ENCODE assay signal across 23 cellular contexts in the genomic region with DNA sequence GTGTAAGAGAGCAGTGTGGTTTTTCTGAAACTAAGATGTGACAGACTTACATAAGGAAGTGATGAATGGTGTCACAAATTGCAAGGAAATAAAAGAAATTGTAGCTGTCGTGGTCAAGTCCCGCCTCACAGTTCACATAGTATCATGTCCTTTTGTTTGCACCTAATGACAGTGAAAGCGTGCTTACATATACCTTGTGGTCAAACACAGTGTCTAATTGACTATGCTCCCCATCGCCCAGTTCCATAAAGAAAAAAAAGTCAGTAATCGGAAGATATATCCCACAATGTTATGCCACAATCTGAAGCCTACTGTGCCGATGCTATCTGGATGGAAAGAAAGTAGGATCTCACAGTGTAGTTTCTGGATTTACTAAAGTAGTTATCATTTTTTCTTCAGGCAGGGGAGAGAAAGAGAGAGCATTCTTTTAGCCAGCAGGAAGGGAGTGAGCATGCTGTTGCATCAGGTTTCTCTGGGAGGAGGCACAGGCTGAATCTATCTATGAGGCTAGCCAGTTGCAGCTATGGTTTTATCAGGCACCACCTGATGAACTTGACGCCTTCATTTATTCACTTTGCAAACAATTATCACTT. TPM values are rescaled to one million over a fixed set of nuclear protein-coding genes. Genes with fewer than 3 reads are reported as not detected.
DNase-seq lines count a peak whose midpoint lies in the region; ATAC-seq and TF ChIP-seq lines count a peak whose summit lies in the region.
"Had no signal": no experiment of that assay in that cellular context is flagged by ENCODE, and none has a peak within 500 bp of the region (broad histone marks: within the 10 kb centered on the region; RNA-seq: fewer than 3 reads in every experiment).

No MANE protein-coding gene starts in this region.

- H4K20me1 ChIP-seq in GM23338 (replicated peaks; ENCODE audit: insufficient read depth): no peaks in the 10 kb centered on the region

- H3K36me3 Mint-ChIP-seq in GM23338 (ENCODE audit: low read depth): peaks cover 4% of the 10 kb centered on the region; the same call in 1 of the 3 replicates
- H3K36me3 Mint-ChIP-seq: IgD-negative memory B cell had no signal

- ATAC-seq in GM23338: no peak
- ATAC-seq in sciatic nerve: no peak
- no peak for ATAC-seq in HG02642 (IDR thresholded peaks at IDR 0.05; ENCODE audit: poor library complexity, unreplicated experiment)
- ATAC-seq: lower lobe of right lung had no signal

- H3K27me3 Mint-ChIP-seq in GM23338 (ENCODE audit: insufficient read depth, low read depth, poor library complexity): no peaks in the 10 kb centered on the region
- H3K27me3 Mint-ChIP-seq: IgD-negative memory B cell had no signal

- H3K4me1 ChIP-seq in GM23338 (ENCODE audit: insufficient read depth): peaks cover 26% of the 10 kb centered on the region
- H3K4me1 ChIP-seq: lower lobe of right lung had no signal

- H3K4me1 Mint-ChIP-seq in GM23338: peaks cover 21% of the 10 kb centered on the region
- H3K4me1 Mint-ChIP-seq: neural crest cell had no signal

- H2AFZ ChIP-seq in GM23338: peak overlapping the region; percentile 64; the same call in 1 of the 2 replicates

- TF ChIP-seq CTCF in GM23338 (conservative IDR thresholded peaks at IDR 0.05; ENCODE audit: low read depth in 2 of 2) (no peak), fibroblast of the aortic adventitia (IDR thresholded peaks at IDR 0.05; ENCODE audit: insufficient read depth, low read length) (no peak)

- H3K36me3 ChIP-seq in GM23338 (ENCODE audit: insufficient read depth): peaks cover 6% of the 10 kb centered on the region; the same call in 1 of the 2 replicates
- H3K36me3 ChIP-seq: lower lobe of right lung, tibial nerve had no signal

- H3K27ac ChIP-seq in GM23338 (ENCODE audit: low read depth): no peak overlapping the region
- H3K27ac ChIP-seq: C4-2B, dorsolateral prefrontal cortex, lower lobe of right lung, tibial nerve had no signal

- H3K27me3 ChIP-seq in GM23338 (ENCODE audit: insufficient read depth): no peaks in the 10 kb centered on the region
- H3K27me3 ChIP-seq: tibial nerve had no signal

- H3K9me2 ChIP-seq in GM23338 (ENCODE audit: insufficient read depth): peaks cover 5% of the 10 kb centered on the region; the same call in 1 of the 2 replicates

- no peaks in the 10 kb centered on the region for H3K79me2 ChIP-seq in GM23338 (replicated peaks; ENCODE audit: insufficient read depth)

- H3K4me3 Mint-ChIP-seq in GM23338: no peak overlapping the region
- H3K4me3 Mint-ChIP-seq: activated T-helper 1 cell treated with anti-CD3 and anti-CD28 coated beads, Interleukin-12 subunit alpha, Interleukin-12 subunit beta, Interleukin-2, Interleukin-4 antibody, amounts not matched to agents 30 ng/mL and 10 ng/mL and 1 ng/mL, durations not matched to agents 14 hours and 24 hours and 36 hours; IgD-negative memory B cell; neural crest cell had no signal

- intact Hi-C loops in sciatic nerve (cut with DNase I): no loop called here

- no peaks in the 10 kb centered on the region for H3F3A ChIP-seq in GM23338 (replicated peaks; ENCODE audit: low read depth)

- H3K4me3 ChIP-seq in GM23338 (no peak overlapping the region), fibroblast of the aortic adventitia (ENCODE audit: low read depth, low read length) (no peak overlapping the region)
- H3K4me3 ChIP-seq: dorsolateral prefrontal cortex, lower lobe of right lung, tibial nerve had no signal

- no peak overlapping the region for H3K27ac Mint-ChIP-seq in GM23338
- H3K27ac Mint-ChIP-seq: activated T-helper 1 cell treated with anti-CD3 and anti-CD28 coated beads, Interleukin-12 subunit alpha, Interleukin-12 subunit beta, Interleukin-2, Interleukin-4 antibody, amounts not matched to agents 30 ng/mL and 10 ng/mL and 1 ng/mL, durations not matched to agents 14 hours and 24 hours and 36 hours had no signal

- H3K9me3 Mint-ChIP-seq in GM23338: peaks cover 6% of the 10 kb centered on the region; the same call in 2 of the 3 replicates
- H3K9me3 Mint-ChIP-seq: activated T-helper 1 cell treated with anti-CD3 and anti-CD28 coated beads, Interleukin-12 subunit alpha, Interleukin-12 subunit beta, Interleukin-2, Interleukin-4 antibody, amounts not matched to agents 30 ng/mL and 10 ng/mL and 1 ng/mL, durations not matched to agents 14 hours and 24 hours and 36 hours; IgD-negative memory B cell; neural crest cell had no signal

- DNase-seq in EH (ENCODE audit: low read depth): peak; percentile 9
- no peak for DNase-seq in GM23338 (ENCODE audit: low spot score)
- peak; percentile 6 for DNase-seq in UCSD-AML1 (lab: John Stamatoyannopoulos, UW; ENCODE audit: unreplicated experiment)
- peak; percentile 58 for DNase-seq in fibroblast of the aortic adventitia (ENCODE audit: low read depth)
- no peak for DNase-seq in NCI-H187 (lab: John Stamatoyannopoulos, UW)
- no peak for DNase-seq in sciatic nerve (ENCODE audit: low spot score)
- DNase-seq in iPS-NIHi7 (ENCODE audit: extremely low spot score): no peak
- DNase-seq: activated CD4-positive, alpha-beta T cell treated with anti-CD3 and anti-CD28 coated beads, Interleukin-2, amount 50 U/mL, for 1 hour; dorsolateral prefrontal cortex; EL; lower lobe of right lung; NCI-H1417; stimulated activated CD4-positive, alpha-beta T cell treated with anti-CD3 and anti-CD28 coated beads, Interleukin-2, amount 100 ng/mL, for 24 hours; T-helper 2 cell had no signal

- H3K4me2 ChIP-seq in GM23338: no peak overlapping the region

TF ChIP-seq in GM23338, 12 proteins besides CTCF, POLR2A, EP300 and RAD21:
- TF ChIP-seq, protein P1, sequence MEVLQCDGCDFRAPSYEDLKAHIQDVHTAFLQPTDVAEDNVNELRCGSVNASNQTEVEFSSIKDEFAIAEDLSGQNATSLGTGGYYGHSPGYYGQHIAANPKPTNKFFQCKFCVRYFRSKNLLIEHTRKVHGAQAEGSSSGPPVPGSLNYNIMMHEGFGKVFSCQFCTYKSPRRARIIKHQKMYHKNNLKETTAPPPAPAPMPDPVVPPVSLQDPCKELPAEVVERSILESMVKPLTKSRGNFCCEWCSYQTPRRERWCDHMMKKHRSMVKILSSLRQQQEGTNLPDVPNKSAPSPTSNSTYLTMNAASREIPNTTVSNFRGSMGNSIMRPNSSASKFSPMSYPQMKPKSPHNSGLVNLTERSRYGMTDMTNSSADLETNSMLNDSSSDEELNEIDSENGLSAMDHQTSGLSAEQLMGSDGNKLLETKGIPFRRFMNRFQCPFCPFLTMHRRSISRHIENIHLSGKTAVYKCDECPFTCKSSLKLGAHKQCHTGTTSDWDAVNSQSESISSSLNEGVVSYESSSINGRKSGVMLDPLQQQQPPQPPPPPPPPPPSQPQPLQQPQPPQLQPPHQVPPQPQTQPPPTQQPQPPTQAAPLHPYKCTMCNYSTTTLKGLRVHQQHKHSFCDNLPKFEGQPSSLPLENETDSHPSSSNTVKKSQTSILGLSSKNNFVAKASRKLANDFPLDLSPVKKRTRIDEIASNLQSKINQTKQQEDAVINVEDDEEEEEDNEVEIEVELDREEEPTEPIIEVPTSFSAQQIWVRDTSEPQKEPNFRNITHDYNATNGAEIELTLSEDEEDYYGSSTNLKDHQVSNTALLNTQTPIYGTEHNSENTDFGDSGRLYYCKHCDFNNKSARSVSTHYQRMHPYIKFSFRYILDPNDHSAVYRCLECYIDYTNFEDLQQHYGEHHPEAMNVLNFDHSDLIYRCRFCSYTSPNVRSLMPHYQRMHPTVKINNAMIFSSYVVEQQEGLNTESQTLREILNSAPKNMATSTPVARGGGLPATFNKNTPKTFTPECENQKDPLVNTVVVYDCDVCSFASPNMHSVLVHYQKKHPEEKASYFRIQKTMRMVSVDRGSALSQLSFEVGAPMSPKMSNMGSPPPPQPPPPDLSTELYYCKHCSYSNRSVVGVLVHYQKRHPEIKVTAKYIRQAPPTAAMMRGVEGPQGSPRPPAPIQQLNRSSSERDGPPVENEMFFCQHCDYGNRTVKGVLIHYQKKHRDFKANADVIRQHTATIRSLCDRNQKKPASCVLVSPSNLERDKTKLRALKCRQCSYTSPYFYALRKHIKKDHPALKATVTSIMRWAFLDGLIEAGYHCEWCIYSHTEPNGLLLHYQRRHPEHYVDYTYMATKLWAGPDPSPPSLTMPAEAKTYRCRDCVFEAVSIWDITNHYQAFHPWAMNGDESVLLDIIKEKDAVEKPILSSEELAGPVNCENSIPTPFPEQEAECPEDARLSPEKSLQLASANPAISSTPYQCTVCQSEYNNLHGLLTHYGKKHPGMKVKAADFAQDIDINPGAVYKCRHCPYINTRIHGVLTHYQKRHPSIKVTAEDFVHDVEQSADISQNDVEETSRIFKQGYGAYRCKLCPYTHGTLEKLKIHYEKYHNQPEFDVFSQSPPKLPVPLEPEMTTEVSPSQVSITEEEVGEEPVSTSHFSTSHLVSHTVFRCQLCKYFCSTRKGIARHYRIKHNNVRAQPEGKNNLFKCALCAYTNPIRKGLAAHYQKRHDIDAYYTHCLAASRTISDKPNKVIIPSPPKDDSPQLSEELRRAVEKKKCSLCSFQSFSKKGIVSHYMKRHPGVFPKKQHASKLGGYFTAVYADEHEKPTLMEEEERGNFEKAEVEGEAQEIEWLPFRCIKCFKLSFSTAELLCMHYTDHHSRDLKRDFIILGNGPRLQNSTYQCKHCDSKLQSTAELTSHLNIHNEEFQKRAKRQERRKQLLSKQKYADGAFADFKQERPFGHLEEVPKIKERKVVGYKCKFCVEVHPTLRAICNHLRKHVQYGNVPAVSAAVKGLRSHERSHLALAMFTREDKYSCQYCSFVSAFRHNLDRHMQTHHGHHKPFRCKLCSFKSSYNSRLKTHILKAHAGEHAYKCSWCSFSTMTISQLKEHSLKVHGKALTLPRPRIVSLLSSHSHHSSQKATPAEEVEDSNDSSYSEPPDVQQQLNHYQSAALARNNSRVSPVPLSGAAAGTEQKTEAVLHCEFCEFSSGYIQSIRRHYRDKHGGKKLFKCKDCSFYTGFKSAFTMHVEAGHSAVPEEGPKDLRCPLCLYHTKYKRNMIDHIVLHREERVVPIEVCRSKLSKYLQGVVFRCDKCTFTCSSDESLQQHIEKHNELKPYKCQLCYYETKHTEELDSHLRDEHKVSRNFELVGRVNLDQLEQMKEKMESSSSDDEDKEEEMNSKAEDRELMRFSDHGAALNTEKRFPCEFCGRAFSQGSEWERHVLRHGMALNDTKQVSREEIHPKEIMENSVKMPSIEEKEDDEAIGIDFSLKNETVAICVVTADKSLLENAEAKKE (CRISPR knock-in tag; IDR thresholded peaks at IDR 0.05): no peak

RNA-seq across cellular contexts. Expression of a gene that starts 9.9 kb away (rescaled TPM):
- 70.2 and 78.3 TPM in 2 replicates for total RNA-seq in GM23338 (2014; rRNA removed; shearing (Covaris generic))
- polyA plus RNA-seq in GM23338 (2016; fragmentation: Nextera tagmentation; extraction: Ambion mirVana): 47.3 and 62.7 TPM in 2 replicates
- total RNA-seq in fibroblast of the aortic adventitia (ENCODE audit: low replicate concordance): 97.4 and 173 TPM in 2 replicates
- 182 TPM for total RNA-seq in sciatic nerve

RNA-seq across cellular contexts. Expression of a gene that starts 50.9 kb away (rescaled TPM):
- total RNA-seq in GM23338 (2014; rRNA removed; shearing (Covaris generic)): not detected in 2 replicates
- polyA plus RNA-seq in GM23338 (2016; fragmentation: Nextera tagmentation; extraction: Ambion mirVana): not detected in 2 replicates
- total RNA-seq in fibroblast of the aortic adventitia (ENCODE audit: low replicate concordance) (not detected in 2 replicates), sciatic nerve (not detected)
- total RNA-seq: activated T-helper 1 cell treated with anti-CD3 and anti-CD28 coated beads, Interleukin-12 subunit alpha, Interleukin-12 subunit beta, Interleukin-2, Interleukin-4 antibody, amounts not matched to agents 30 ng/mL and 10 ng/mL and 1 ng/mL, durations not matched to agents 14 hours and 24 hours and 36 hours; fibroblast of lung; lower lobe of right lung; NCI-H460; neural crest cell; renal cortical epithelial cell; tibial nerve had no signal
- polyA plus RNA-seq: fibroblast of lung, IgD-negative memory B cell had no signal

Comparison
In these comparisons a context has a peak if more than half of its experiments do, and no peak if none do; other contexts are left out.
1. DNase-seq: peak in EH (single experiment), UCSD-AML1 (single experiment) and fibroblast of the aortic adventitia (single experiment); none in GM23338 (single experiment), NCI-H187 (0 of 2), sciatic nerve (single experiment) and iPS-NIHi7 (single experiment).